In the genomic region with DNA sequence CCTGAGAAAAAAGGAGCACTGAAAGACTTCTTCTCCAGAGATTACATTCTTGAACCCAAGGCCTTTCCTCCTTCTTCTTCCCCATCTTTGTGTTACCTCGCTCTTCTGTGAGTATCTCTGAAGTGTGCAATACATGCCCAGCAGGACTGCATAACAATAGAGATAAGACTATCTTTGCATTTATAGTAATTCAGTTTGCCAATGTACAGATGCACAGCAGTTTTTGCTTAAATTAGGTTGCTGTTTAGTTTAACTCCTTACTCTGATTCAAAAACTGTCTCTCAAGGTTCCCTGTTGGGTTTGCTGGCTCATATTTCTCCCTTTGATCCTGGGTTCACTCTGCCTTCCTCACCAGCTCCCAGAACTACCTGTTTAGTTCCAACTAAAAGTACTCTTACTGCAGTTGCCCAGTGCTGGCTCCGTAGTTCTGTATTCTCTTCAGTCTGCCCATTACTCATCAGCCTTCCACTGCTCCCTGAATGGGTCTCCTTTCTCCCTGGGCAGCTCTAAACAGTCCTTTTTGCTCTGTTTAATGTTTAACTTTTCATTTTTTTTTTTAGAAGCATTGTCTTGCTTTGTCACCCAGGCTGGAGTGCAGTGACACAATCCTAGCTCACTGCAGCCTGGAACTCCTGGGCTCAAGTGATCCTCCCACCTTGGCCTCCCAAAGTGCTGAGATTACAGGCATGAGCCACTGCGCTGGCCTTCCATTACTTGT, we compare ENCODE assay signal across 33 cellular contexts.
"Had no signal": no experiment of that assay in that cellular context is flagged by ENCODE, and none has a peak within 500 bp of the region (broad histone marks: within the 10 kb centered on the region; RNA-seq: fewer than 3 reads in every experiment).

No MANE protein-coding gene starts in this region.

- DNase-seq: activated CD4-positive, alpha-beta memory T cell treated with anti-CD3 and anti-CD28 coated beads for 36 hours; activated CD4-positive, alpha-beta T cell treated with anti-CD3 and anti-CD28 coated beads, Interleukin-2, amount 10 ng/mL, durations not matched to agents 24 days and 14 days; activated CD8-positive, alpha-beta memory T cell treated with anti-CD3 and anti-CD28 coated beads, Interleukin-2, amount 50 U/mL, for 4 hours; activated effector memory CD4-positive, alpha-beta T cell treated with anti-CD3 and anti-CD28 coated beads, Interleukin-2, amount 50 U/mL, for 16 hours; activated naive CD4-positive, alpha-beta T cell treated with anti-CD3 and anti-CD28 coated beads for 36 hours; activated naive CD8-positive, alpha-beta T cell treated with anti-CD3 and anti-CD28 coated beads for 36 hours; activated T-cell treated with anti-CD3 and anti-CD28 coated beads, Interleukin-2, amount 50 U/mL, for 1 hour; adrenal gland; aorta; body of pancreas; cerebellar nuclear complex; dorsolateral prefrontal cortex; effector memory CD4-positive, alpha-beta T cell; erythroblast; gastrocnemius medialis; hippocampal formation; left ventricle myocardium inferior; ovary; psoas muscle; stimulated activated CD4-positive, alpha-beta T cell treated with anti-CD3 and anti-CD28 coated beads, Interleukin-15, amount 100 ng/mL, for 24 hours; stimulated activated CD4-positive, alpha-beta T cell treated with anti-CD3 and anti-CD28 coated beads, Interleukin-2, amount 100 ng/mL, for 24 hours; stimulated activated naive B cell treated with anti-CD40 and anti-IgM and Interleukin-4, amounts not matched to agents 10 μg/mL and 1 μg/mL and 100 μg/mL, for 72 hours; stomach; T1000; thyroid gland; upper lobe of left lung; WERI-Rb-1 had no signal

- H3K36me3 ChIP-seq: adrenal gland, cardiac muscle cell, gastrocnemius medialis, left ventricle myocardium inferior, neutrophil, ovary, right atrium auricular region, stomach, thyroid gland, upper lobe of left lung, WERI-Rb-1 had no signal

- H3K4me3 ChIP-seq: adrenal gland, body of pancreas, cardiac muscle cell, coronary artery, dorsolateral prefrontal cortex, gastrocnemius medialis, left ventricle myocardium inferior, lung, ovary, psoas muscle, right atrium auricular region, stomach, thyroid gland, upper lobe of left lung had no signal

- H3K4me1 ChIP-seq: adrenal gland, gastrocnemius medialis, left ventricle myocardium inferior, psoas muscle, right atrium auricular region, stomach, upper lobe of left lung had no signal

- H3K9me3 ChIP-seq: adrenal gland, body of pancreas, gastrocnemius medialis, left ventricle myocardium inferior, neutrophil, ovary, psoas muscle, right atrium auricular region, stomach, thyroid gland, upper lobe of left lung had no signal

- H3K27ac ChIP-seq: adrenal gland, body of pancreas, cardiac muscle cell, coronary artery, dorsolateral prefrontal cortex, gastrocnemius medialis, left ventricle myocardium inferior, neutrophil, ovary, psoas muscle, right atrium auricular region, stomach, upper lobe of left lung, WERI-Rb-1 had no signal

- ATAC-seq: activated CD4-positive, CD25-positive, alpha-beta regulatory T cell treated with anti-CD3 and anti-CD28 coated beads, Interleukin-2, amount 50 U/mL, for 24 hours; body of pancreas; gastrocnemius medialis; psoas muscle; stimulated activated naive B cell treated with anti-CD40 and anti-IgM and Interleukin-4, amounts not matched to agents 10 μg/mL and 1 μg/mL and 100 μg/mL, for 72 hours had no signal

- H3K27me3 ChIP-seq: body of pancreas, ovary, right atrium auricular region, thyroid gland, upper lobe of left lung had no signal
